8 cellular contexts compared by ENCODE assay signal in the genomic region with DNA sequence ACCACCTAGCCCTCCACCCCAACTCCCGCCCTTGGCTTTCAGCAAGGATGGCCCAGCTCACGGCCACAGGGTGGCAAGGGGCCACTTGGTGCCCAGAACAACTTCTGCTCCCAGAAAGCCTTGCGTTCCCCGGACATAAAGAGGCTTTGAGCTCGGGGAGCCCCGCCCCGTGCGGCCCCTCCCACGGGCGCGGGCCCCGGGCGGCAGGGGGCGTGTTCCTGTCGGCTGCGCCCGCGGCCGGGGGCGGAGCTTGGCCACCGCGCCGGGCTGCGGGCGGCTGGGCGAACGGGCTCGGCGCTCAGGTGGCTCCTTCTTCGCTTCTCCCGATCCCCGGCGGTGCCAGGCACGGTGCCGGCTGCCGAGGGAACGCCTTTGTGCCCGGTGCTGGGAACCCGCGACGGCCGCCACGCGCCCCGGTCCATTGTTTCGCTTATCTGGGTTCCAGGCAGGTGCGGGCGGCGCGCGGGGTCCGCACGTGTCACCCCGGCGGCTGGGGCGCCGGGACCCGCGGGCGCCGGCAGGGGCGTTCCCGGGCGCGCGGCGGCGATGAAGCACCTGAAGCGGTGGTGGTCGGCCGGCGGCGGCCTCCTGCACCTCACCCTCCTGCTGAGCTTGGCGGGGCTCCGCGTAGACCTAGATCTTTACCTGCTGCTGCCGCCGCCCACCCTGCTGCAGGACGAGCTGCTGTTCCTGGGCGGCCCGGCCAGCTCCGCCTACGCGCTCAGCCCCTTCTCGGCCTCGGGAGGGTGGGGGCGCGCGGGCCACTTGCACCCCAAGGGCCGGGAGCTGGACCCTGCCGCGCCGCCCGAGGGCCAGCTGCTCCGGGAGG. TPM values are rescaled to one million over a fixed set of nuclear protein-coding genes. Genes with fewer than 3 reads are reported as not detected.
DNase-seq lines count a peak whose midpoint lies in the region; ATAC-seq and TF ChIP-seq lines count a peak whose summit lies in the region.

A gene with protein sequence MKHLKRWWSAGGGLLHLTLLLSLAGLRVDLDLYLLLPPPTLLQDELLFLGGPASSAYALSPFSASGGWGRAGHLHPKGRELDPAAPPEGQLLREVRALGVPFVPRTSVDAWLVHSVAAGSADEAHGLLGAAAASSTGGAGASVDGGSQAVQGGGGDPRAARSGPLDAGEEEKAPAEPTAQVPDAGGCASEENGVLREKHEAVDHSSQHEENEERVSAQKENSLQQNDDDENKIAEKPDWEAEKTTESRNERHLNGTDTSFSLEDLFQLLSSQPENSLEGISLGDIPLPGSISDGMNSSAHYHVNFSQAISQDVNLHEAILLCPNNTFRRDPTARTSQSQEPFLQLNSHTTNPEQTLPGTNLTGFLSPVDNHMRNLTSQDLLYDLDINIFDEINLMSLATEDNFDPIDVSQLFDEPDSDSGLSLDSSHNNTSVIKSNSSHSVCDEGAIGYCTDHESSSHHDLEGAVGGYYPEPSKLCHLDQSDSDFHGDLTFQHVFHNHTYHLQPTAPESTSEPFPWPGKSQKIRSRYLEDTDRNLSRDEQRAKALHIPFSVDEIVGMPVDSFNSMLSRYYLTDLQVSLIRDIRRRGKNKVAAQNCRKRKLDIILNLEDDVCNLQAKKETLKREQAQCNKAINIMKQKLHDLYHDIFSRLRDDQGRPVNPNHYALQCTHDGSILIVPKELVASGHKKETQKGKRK (plus strand): TSS at position 246 of the 829 bp plus-strand sequence. CDS start 301 bp downstream, at position 547.

- peak within 1 kb of the TSS; percentile 77; the same call in 1 of the 2 replicates for H2AFZ ChIP-seq in GM23338

- H3K9me3 ChIP-seq in thymus (ENCODE audit: control insufficient read depth), result no peaks in the 10 kb centered on the region

- H3F3A ChIP-seq in GM23338 (replicated peaks; ENCODE audit: low read depth), result peaks cover 15% of the 10 kb centered on the region; the same call in 1 of the 2 replicates

- H3K36me3 Mint-ChIP-seq in GM23338 (ENCODE audit: low read depth) (peaks cover 32% of the 10 kb centered on the region), osteocyte (ENCODE audit: unreplicated experiment) (no peaks in the 10 kb centered on the region)

- peaks cover 51% of the 10 kb centered on the region for H3K4me1 ChIP-seq in GM23338 (ENCODE audit: insufficient read depth)
- H3K4me1 ChIP-seq in thymus (ENCODE audit: control insufficient read depth, insufficient read depth, low read length), result peaks cover 21% of the 10 kb centered on the region

- under 1% methylated on average over 95 of the region's 95 CpGs for whole genome bisulfite sequencing in thymus

- H3K27me3 Mint-ChIP-seq in GM23338 (ENCODE audit: insufficient read depth, low read depth, poor library complexity), result peaks cover 20% of the 10 kb centered on the region
- H3K27me3 Mint-ChIP-seq in osteocyte (ENCODE audit: unreplicated experiment), result peaks cover 42% of the 10 kb centered on the region

- H3K36me3 ChIP-seq in GM23338 (ENCODE audit: insufficient read depth), result no peaks in the 10 kb centered on the region
- no peaks in the 10 kb centered on the region for H3K36me3 ChIP-seq in thymus (ENCODE audit: control insufficient read depth, insufficient read depth)

- H3K27ac Mint-ChIP-seq in GM23338, result peak within 1 kb of the TSS; percentile 96
- no peak within 1 kb of the TSS for H3K27ac Mint-ChIP-seq in osteocyte (ENCODE audit: unreplicated experiment)

- H3K9me2 ChIP-seq in GM23338 (ENCODE audit: insufficient read depth), result no peaks in the 10 kb centered on the region

- peak within 1 kb of the TSS; percentile 97 for H3K27ac ChIP-seq in GM23338 (ENCODE audit: low read depth)
- peak within 1 kb of the TSS; percentile 76 for H3K27ac ChIP-seq in thymus (ENCODE audit: low read depth)

- H3K4me3 ChIP-seq in GM23338, result peak within 1 kb of the TSS; percentile 51
- peak within 1 kb of the TSS; percentile 53 for H3K4me3 ChIP-seq in LNCaP clone FGC (ENCODE audit: low read depth, low read length)
- peak within 1 kb of the TSS; percentile 73 for H3K4me3 ChIP-seq in thymus (ENCODE audit: low read length)

- peak within 1 kb of the TSS; percentile 76 for H3K4me2 ChIP-seq in GM23338

- peaks cover 42% of the 10 kb centered on the region for H3K79me2 ChIP-seq in GM23338 (replicated peaks; ENCODE audit: insufficient read depth)

- H4K20me1 ChIP-seq in GM23338 (replicated peaks; ENCODE audit: insufficient read depth), result peaks cover 9% of the 10 kb centered on the region; the same call in 1 of the 2 replicates

- peaks cover 46% of the 10 kb centered on the region for H3K4me1 Mint-ChIP-seq in GM23338
- H3K4me1 Mint-ChIP-seq in osteocyte (ENCODE audit: unreplicated experiment), result peaks cover 30% of the 10 kb centered on the region

- H3K27me3 ChIP-seq in GM23338 (ENCODE audit: insufficient read depth) (no peaks in the 10 kb centered on the region), thymus (ENCODE audit: control insufficient read depth, insufficient read depth) (peaks cover 13% of the 10 kb centered on the region)

- H3K9me3 Mint-ChIP-seq in GM23338 (peaks cover 10% of the 10 kb centered on the region), osteocyte (ENCODE audit: unreplicated experiment) (no peaks in the 10 kb centered on the region)

- peak; percentile 85 for DNase-seq in ELR (ENCODE audit: low read depth)
- peak; percentile 87 for DNase-seq in GM23338 (ENCODE audit: low spot score)
- peak; percentile 32 for DNase-seq in LNCaP clone FGC (ENCODE audit: low read depth)
- peak; percentile 82 for DNase-seq in SK-N-DZ (ENCODE audit: low spot score)
- peak; percentile 84 for DNase-seq in activated naive CD4-positive, alpha-beta T cell treated with Interleukin-2 at 50 U/mL for 16 hours
- DNase-seq in glomerular visceral epithelial cell (ENCODE audit: extremely low spot score), result peak; percentile 81
- peak; percentile 83 for DNase-seq in osteocyte (ENCODE audit: extremely low spot score, unreplicated experiment)

- ATAC-seq in GM23338, result peak; percentile 38

- H3K4me3 Mint-ChIP-seq in GM23338, result peak within 1 kb of the TSS; percentile 99
- peak within 1 kb of the TSS; percentile 57 for H3K4me3 Mint-ChIP-seq in osteocyte (ENCODE audit: unreplicated experiment)

- TF ChIP-seq CTCF in GM23338 (conservative IDR thresholded peaks at IDR 0.05; ENCODE audit: low read depth in 2 of 2) (no peak; a peak in 1 of 4 replicates), LNCaP clone FGC (IDR thresholded peaks at IDR 0.05; ENCODE audit: control insufficient read depth, extremely low read depth, insufficient read depth) (peak; percentile 13; the same call in 1 of the 2 replicates), osteocyte (IDR thresholded peaks at IDR 0.05) (peak; percentile 9)

TF ChIP-seq in GM23338, 12 proteins besides CTCF, POLR2A, EP300 and RAD21:
- no peak for TF ChIP-seq EZH2 (IDR thresholded peaks at IDR 0.05; ENCODE audit: low read depth, unreplicated experiment)
- TF ChIP-seq POLR2AphosphoS5 (IDR thresholded peaks at IDR 0.05; ENCODE audit: low read depth), result peak; percentile 84
TF ChIP-seq in GM23338: peak in this region for 1.

RNA-seq across cellular contexts. Expression of the gene that starts here (rescaled TPM):
- 129 and 142 TPM in 2 replicates for total RNA-seq in GM23338 (2014; rRNA removed; shearing (Covaris generic))
- polyA plus RNA-seq in GM23338 (2016; fragmentation: Nextera tagmentation; extraction: Ambion mirVana) (62.0 and 66.4 TPM in 2 replicates), thymus (12.0 TPM)
- 30.8 and 33.6 TPM in 2 replicates for polyA plus RNA-seq in SK-N-DZ (2014; cell fraction: cytosol; rRNA removed)
- 19.5 and 23.0 TPM in 2 replicates for polyA plus RNA-seq in SK-N-DZ (2014; cell fraction: nucleus; rRNA removed)
- total RNA-seq in osteocyte, result 0.55 and 0.78 TPM in 2 replicates

Comparison
In these comparisons a context has a peak if more than half of its experiments do, and no peak if none do; other contexts are left out.
1. Peak in every context shown above with its lines: DNase-seq, ATAC-seq, H3K4me3 ChIP-seq and H3K27ac ChIP-seq.
2. RNA of the gene that starts here (total RNA-seq): 129 to 142 TPM in GM23338; 0.55 to 0.78 TPM in osteocyte; every median in the first group is over 10 times any median in the second.
3. Peak in DNase-seq in osteocyte; RNA of the gene not detected or under 1 TPM.
4. DNase-seq: peak in every context shown above with its lines; median percentile 87 in GM23338; 85 in ELR; 84 in activated naive CD4-positive, alpha-beta T cell treated with Interleukin-2 at 50 U/mL for 16 hours; 83 in osteocyte; 82 in SK-N-DZ; 81 in glomerular visceral epithelial cell; 32 in LNCaP clone FGC.
5. CTCF ChIP-seq: peak in LNCaP clone FGC (single experiment) and osteocyte (single experiment); none in GM23338 (0 of 2).